ENCODE assay signal across 8 cellular contexts in genomic region chr9:136995772-136996308, GRCh38. TPM values are rescaled to one million over a fixed set of nuclear protein-coding genes. Genes with fewer than 3 reads are reported as not detected.
DNase-seq lines count a peak whose midpoint lies in the region; ATAC-seq, FAIRE-seq and TF ChIP-seq lines count a peak whose summit lies in the region.

No MANE protein-coding gene starts in this region.

- peak overlapping the region; percentile 59 to 84 for H3K27ac ChIP-seq in A549
- H3K27ac ChIP-seq in lung (ENCODE audit: low read depth in 1 of 2, low read length in 1 of 2) = peak overlapping the region in 1 of 2 donors; percentile 40

- H3K36me3 ChIP-seq in lung (ENCODE audit: control insufficient read depth in 2 of 2, insufficient read depth in 2 of 2, low read length in 2 of 2) = peaks cover 0 to 13% of the 10 kb centered on the region in 2 donors

- ATAC-seq in A549 (peak in 1 of 2 experiments; percentile 14; a peak in 3 of 6 replicates), WTC11 (no peak), lung (ENCODE audit: insufficient read depth, low FRiP score) (peak; percentile 4), GM18498 (IDR thresholded peaks at IDR 0.05; ENCODE audit: unreplicated experiment) (no peak), HG02852 (IDR thresholded peaks at IDR 0.05; ENCODE audit: unreplicated experiment) (no peak)

- H3K27me3 ChIP-seq in lung (ENCODE audit: control insufficient read depth, insufficient read depth) = no peaks in the 10 kb centered on the region

- DNase-seq in A549 (ENCODE audit: low read depth in 1 of 2, low spot score in 1 of 2) (no peak), DMS79 treated with DMSO at 0.1 percent for 48 hours (lab: John Stamatoyannopoulos, UW) (peak; percentile 80), WTC11 (ENCODE audit: low spot score) (no peak), lung (ENCODE audit: low spot score) (peak; percentile 87), NCI-H526 (lab: John Stamatoyannopoulos, UW) (no peak), HPDE6-E6E7 (ENCODE audit: extremely low spot score) (no peak)

- peaks cover 53% of the 10 kb centered on the region for H3K4me1 ChIP-seq in A549
- peaks cover 0 to 37% of the 10 kb centered on the region in 2 donors for H3K4me1 ChIP-seq in lung (ENCODE audit: control insufficient read depth in 2 of 2, insufficient read depth in 2 of 2, low read length in 2 of 2)

- H3K9me3 Mint-ChIP-seq in WTC11 = peaks cover 1% of the 10 kb centered on the region

- TF ChIP-seq EP300 in A549 (IDR thresholded peaks at IDR 0.05) = no peak

- FAIRE-seq in A549 (lab: Jason Lieb, UNC) = no peak

- no peak overlapping the region for H3K27ac Mint-ChIP-seq in WTC11

- H3K4me1 Mint-ChIP-seq in WTC11 = peaks cover 4% of the 10 kb centered on the region; the same call in 1 of the 2 replicates

- peak overlapping the region; percentile 30 for H3K4me3 ChIP-seq in A549
- no peak overlapping the region for H3K4me3 ChIP-seq in lung

- WGBS in A549 (ENCODE audit: missing lambda C conversion rate) = 10% methylated on average over 2 of the region's 12 CpGs
- 24 to 27% methylated on average over 10 to 12 of the region's 12 CpGs for WGBS in lung, 2 donors

- 0 out of 2 replicates have a peak overlapping the region, but pooled peaks have one; percentile 58 for H3K4me3 Mint-ChIP-seq in WTC11

- TF ChIP-seq RAD21 in A549 (conservative IDR thresholded peaks at IDR 0.05 in 1 of 2, IDR thresholded peaks at IDR 0.05 in 1 of 2) = no peak

- CTCF ChIA-PET in A549 (lab: Yijun Ruan, JAX) (interaction anchor here (0.5 to 6.6 kb wide), 9 partner anchors 9 to 153 kb away, joined by 3 to 34 read pairs (median 5); partner anchors contain the start of genes ABCA2, AJM1 and NPDC1), WTC11 (lab: Charles Lee) (interaction anchor here (0.6 to 4.2 kb wide), 13 partner anchors 10 to 663 kb away, joined by 3 to 53 read pairs (median 6); partner anchors contain the start of genes ABCA2, AJM1 and NPDC1)

- no peak for TF ChIP-seq CTCF in A549 (IDR thresholded peaks at IDR 0.05)
- TF ChIP-seq CTCF in WTC11 (IDR thresholded peaks at IDR 0.05) = no peak
- no peak for TF ChIP-seq CTCF in lung (IDR thresholded peaks at IDR 0.05; ENCODE audit: control extremely low read depth, extremely low read depth)

- POLR2A ChIA-PET in A549 (lab: Yijun Ruan, JAX) = interaction anchor here (0.8 to 1.7 kb wide), 5 partner anchors 18 to 148 kb away, joined by 3 to 6 read pairs (median 4); no protein-coding TSS in a partner anchor
- POLR2A ChIA-PET in WTC11 (lab: Charles Lee) = interaction anchor here (0.6 kb wide), 1 partner anchor 19 kb away, joined by 3 read pairs; no protein-coding TSS in a partner anchor

- no peak for TF ChIP-seq POLR2A in A549 (IDR thresholded peaks at IDR 0.05; ENCODE audit: low read length)

- peaks cover 3% of the 10 kb centered on the region; the same call in 1 of the 3 replicates for H3K9me3 ChIP-seq in A549
- H3K9me3 ChIP-seq in lung (ENCODE audit: control insufficient read depth in 2 of 2, insufficient read depth in 1 of 2, low read length in 1 of 2) = no peaks in the 10 kb centered on the region

- H3K36me3 Mint-ChIP-seq in WTC11 = no peaks in the 10 kb centered on the region

- H3K27me3 Mint-ChIP-seq in WTC11 (ENCODE audit: low read depth) = peaks cover 8% of the 10 kb centered on the region

- H3K4me2 ChIP-seq in A549 = peak overlapping the region; percentile 86

TF ChIP-seq in A549, 52 proteins besides CTCF, POLR2A, EP300 and RAD21 (continues in another document):
- TF ChIP-seq USF2 (IDR thresholded peaks at IDR 0.05) (no peak), FOSL2 (IDR thresholded peaks at IDR 0.05) (no peak), FOSL2 (CRISPR knock-in tag; IDR thresholded peaks at IDR 0.05) (no peak), ZSCAN20 (CRISPR knock-in tag; IDR thresholded peaks at IDR 0.05) (no peak), PBX3 (IDR thresholded peaks at IDR 0.05) (peak; percentile 21)

TF ChIP-seq in WTC11, 78 proteins besides CTCF, POLR2A, EP300 and RAD21 (continues in another document):
- no peak for TF ChIP-seq NFYB (CRISPR knock-in tag; conservative IDR thresholded peaks at IDR 0.05; ENCODE audit: low read depth)
- no peak for TF ChIP-seq NFATC4 (CRISPR knock-in tag; IDR thresholded peaks at IDR 0.05)
- TF ChIP-seq JAZF1 (CRISPR knock-in tag; IDR thresholded peaks at IDR 0.05) = no peak
- TF ChIP-seq FOXP1 (CRISPR knock-in tag; IDR thresholded peaks at IDR 0.05; ENCODE audit: borderline replicate concordance) = no peak
- no peak for TF ChIP-seq HMGXB4 (CRISPR knock-in tag; IDR thresholded peaks at IDR 0.05)
- no peak for TF ChIP-seq CDX4 (CRISPR knock-in tag; IDR thresholded peaks at IDR 0.05; ENCODE audit: borderline replicate concordance)
- TF ChIP-seq GTF2I (CRISPR knock-in tag; conservative IDR thresholded peaks at IDR 0.05) = no peak
- no peak for TF ChIP-seq ZMAT4 (CRISPR knock-in tag; IDR thresholded peaks at IDR 0.05)
- TF ChIP-seq ZNF232 (CRISPR knock-in tag; IDR thresholded peaks at IDR 0.05) = no peak
- no peak for TF ChIP-seq OVOL2 (CRISPR knock-in tag; IDR thresholded peaks at IDR 0.05; ENCODE audit: borderline replicate concordance)
- TF ChIP-seq FOXK1 (CRISPR knock-in tag; IDR thresholded peaks at IDR 0.05) = no peak

RNA-seq across cellular contexts. Expression of gene CLIC3, which starts 0.5 kb away (rescaled TPM):
- polyA plus RNA-seq in A549 (2011; rRNA removed) = 0.33 and 0.61 TPM in 2 replicates
- polyA plus RNA-seq in A549 (2012; cell fraction: cytosol; rRNA removed) = 5.9 and 10.1 TPM in 2 replicates
- polyA plus RNA-seq in A549 (2012; cell fraction: nucleus; rRNA removed) = 7.5 and 11.7 TPM in 2 replicates
- polyA plus RNA-seq in A549 (2017; fragmentation: RNase III; extraction: RNeasy Plus Mini Kit Qiagen cat#74134 plus additional on column Dnase treatment) = 5.1 to 6.6 TPM (median 6.4 TPM) in 3 replicates
- polyA minus RNA-seq in A549 (2011; rRNA and poly(A)+ RNA removed) = not detected in 2 replicates
- total RNA-seq in WTC11 (2021) = 0.31 to 0.41 TPM in 2 of 3 replicates, not detected in the other
- 100 to 1,000 TPM in 1 of 2 donors, 10 to 100 TPM in 1; 72.0 to 115 TPM for total RNA-seq in lung
- polyA plus RNA-seq in lung = 10 to 100 TPM; 17.2 to 90.2 TPM

RNA-seq across cellular contexts. Expression of gene PAXX, which starts 3.6 kb away (rescaled TPM):
- polyA plus RNA-seq in A549 (2011; rRNA removed) (12.6 and 15.6 TPM in 2 replicates), A549 (2017; fragmentation: RNase III; extraction: RNeasy Plus Mini Kit Qiagen cat#74134 plus additional on column Dnase treatment) (50.7 to 57.0 TPM (median 53.2 TPM) in 3 replicates), lung (100 to 1,000 TPM in 1 of 2 donors, 10 to 100 TPM in 1; 60.7 to 172 TPM)
- polyA plus RNA-seq in A549 (2012; cell fraction: cytosol; rRNA removed) = 88.1 and 100 TPM in 2 replicates
- polyA plus RNA-seq in A549 (2012; cell fraction: nucleus; rRNA removed) = 270 and 382 TPM in 2 replicates
- polyA minus RNA-seq in A549 (2011; rRNA and poly(A)+ RNA removed) = 5.0 and 5.2 TPM in 2 replicates
- total RNA-seq in WTC11 (2021) (44.1 to 45.3 TPM (median 44.6 TPM) in 3 replicates), lung (10 to 100 TPM; 16.6 to 58.1 TPM)

RNA-seq across cellular contexts. Expression of gene LCNL1, which starts 13.0 kb away (rescaled TPM):
- 0.04 and 0.19 TPM in 2 replicates for polyA plus RNA-seq in A549 (2011; rRNA removed)
- polyA plus RNA-seq in A549 (2012; cell fraction: cytosol; rRNA removed) = 0.01 and 0.04 TPM in 2 replicates
- polyA plus RNA-seq in A549 (2012; cell fraction: nucleus; rRNA removed) = 0.39 and 0.48 TPM in 2 replicates
- 0.05 to 0.08 TPM (median 0.08 TPM) in 3 replicates for polyA plus RNA-seq in A549 (2017; fragmentation: RNase III; extraction: RNeasy Plus Mini Kit Qiagen cat#74134 plus additional on column Dnase treatment)
- not detected in 2 replicates for polyA minus RNA-seq in A549 (2011; rRNA and poly(A)+ RNA removed)
- 0.27 to 0.50 TPM (median 0.34 TPM) in 3 replicates for total RNA-seq in WTC11 (2021)
- total RNA-seq in lung = 1 to 10 TPM in 1 of 2 donors, under 1 TPM in 1; 0.28 to 2.5 TPM
- 1 to 10 TPM in 1 of 2 donors, under 1 TPM in 1; 0.15 to 2.7 TPM for polyA plus RNA-seq in lung

RNA-seq across cellular contexts. Expression of gene PTGDS, which starts 18.5 kb away (rescaled TPM):
- 0.31 and 0.33 TPM in 2 replicates for polyA plus RNA-seq in A549 (2011; rRNA removed)
- 0.50 and 0.61 TPM in 2 replicates for polyA plus RNA-seq in A549 (2012; cell fraction: cytosol; rRNA removed)
- polyA plus RNA-seq in A549 (2012; cell fraction: nucleus; rRNA removed) = 0.66 and 1.0 TPM in 2 replicates
- 0.18 to 0.34 TPM (median 0.26 TPM) in 3 replicates for polyA plus RNA-seq in A549 (2017; fragmentation: RNase III; extraction: RNeasy Plus Mini Kit Qiagen cat#74134 plus additional on column Dnase treatment)
- not detected in 2 replicates for polyA minus RNA-seq in A549 (2011; rRNA and poly(A)+ RNA removed)
- 2.2 to 4.0 TPM (median 2.9 TPM) in 3 replicates for total RNA-seq in WTC11 (2021)
- 100 to 1,000 TPM in 1 of 2 donors, 10 to 100 TPM in 1; 29.5 to 159 TPM for total RNA-seq in lung
- polyA plus RNA-seq in lung = 100 to 1,000 TPM in 1 of 2 donors, 10 to 100 TPM in 1; 19.4 to 158 TPM

RNA-seq across cellular contexts. Expression of gene ABCA2, which starts 32.2 kb away (rescaled TPM):
- polyA plus RNA-seq in A549 (2011; rRNA removed) = 8.3 and 10.1 TPM in 2 replicates
- polyA plus RNA-seq in A549 (2012; cell fraction: cytosol; rRNA removed) = 28.8 and 41.7 TPM in 2 replicates
- polyA plus RNA-seq in A549 (2012; cell fraction: nucleus; rRNA removed) = 187 and 285 TPM in 2 replicates
- polyA plus RNA-seq in A549 (2017; fragmentation: RNase III; extraction: RNeasy Plus Mini Kit Qiagen cat#74134 plus additional on column Dnase treatment) = 23.0 to 25.6 TPM (median 24.7 TPM) in 3 replicates
- polyA minus RNA-seq in A549 (2011; rRNA and poly(A)+ RNA removed) = 10.9 and 21.1 TPM in 2 replicates
- 19.2 to 28.3 TPM (median 25.9 TPM) in 3 replicates for total RNA-seq in WTC11 (2021)
- total RNA-seq in lung = 10 to 100 TPM; 13.4 to 39.0 TPM
- 10 to 100 TPM; 14.8 to 18.1 TPM for polyA plus RNA-seq in lung

Comparison
In these comparisons a context has a peak if more than half of its experiments do, and no peak if none do; other contexts are left out.
1. DNase-seq: peak in DMS79 treated with DMSO at 0.1 percent for 48 hours (single experiment) and lung (single experiment); none in A549 (0 of 2), WTC11 (single experiment), NCI-H526 (0 of 2) and HPDE6-E6E7 (single experiment).
2. RNA of gene CLIC3, which starts 0.5 kb away (total RNA-seq): 72.0 to 115 TPM in lung; 0.31 to 0.41 TPM in WTC11; every median in the first group is over 10 times any median in the second.